34 cellular contexts compared by ENCODE assay signal in genomic region chr14:93830753-93831461, GRCh38. TPM values are rescaled to one million over a fixed set of nuclear protein-coding genes. Genes with fewer than 3 reads are reported as not detected.
"Had no signal": no experiment of that assay in that cellular context is flagged by ENCODE, and none has a peak within 500 bp of the region (broad histone marks: within the 10 kb centered on the region; RNA-seq: fewer than 3 reads in every experiment).

No MANE protein-coding gene starts in this region.

- H3K4me3 ChIP-seq: colonic mucosa, esophagus muscularis mucosa, heart right ventricle, left ventricle myocardium inferior, lower lobe of right lung, mucosa of descending colon, prostate gland, right atrium auricular region, smooth muscle cell, suprapubic skin, transverse colon had no signal

- FAIRE-seq: islet of Langerhans had no signal

- ATAC-seq: foreskin keratinocyte; heart right ventricle; left colon; lower lobe of right lung; mucosa of descending colon; natural killer cell treated with Interleukin-12 subunit alpha and Interleukin-12 subunit beta and Interleukin-15 and Interleukin-18, amount 100 ng/mL, for 72 hours; sciatic nerve; stimulated activated naive CD8-positive, alpha-beta T cell treated with anti-CD3 and anti-CD28 coated beads, Interleukin-15, amount 100 ng/mL, for 72 hours had no signal

- H3K4me3 Mint-ChIP-seq: dendritic cell treated with granulocyte-macrophage colony-stimulating factor and Interleukin-4, amounts not matched to agents 40 ng/mL and 50 ng/mL, for 4 days; endodermal cell; mesothelial cell of epicardium; naive B cell; natural killer cell treated with Interleukin-12 subunit alpha and Interleukin-12 subunit beta and Interleukin-15 and Interleukin-18, amount 100 ng/mL, for 72 hours; stimulated activated naive CD8-positive, alpha-beta T cell treated with anti-CD3 and anti-CD28 coated beads, Interleukin-15, amount 100 ng/mL, for 72 hours had no signal

- H3K27ac Mint-ChIP-seq: dendritic cell treated with granulocyte-macrophage colony-stimulating factor and Interleukin-4, amounts not matched to agents 40 ng/mL and 50 ng/mL, for 4 days; endodermal cell; mesothelial cell of epicardium; naive B cell; natural killer cell treated with Interleukin-12 subunit alpha and Interleukin-12 subunit beta and Interleukin-15 and Interleukin-18, amount 100 ng/mL, for 72 hours; stimulated activated naive CD8-positive, alpha-beta T cell treated with anti-CD3 and anti-CD28 coated beads, Interleukin-15, amount 100 ng/mL, for 72 hours had no signal

- H3K36me3 Mint-ChIP-seq: mesothelial cell of epicardium; natural killer cell treated with Interleukin-12 subunit alpha and Interleukin-12 subunit beta and Interleukin-15 and Interleukin-18, amount 100 ng/mL, for 72 hours had no signal

- H3K4me1 ChIP-seq: colonic mucosa, foreskin keratinocyte, heart right ventricle, left ventricle myocardium inferior, lower lobe of right lung, prostate gland, right atrium auricular region, transverse colon had no signal

- H3K9me3 Mint-ChIP-seq: endodermal cell; natural killer cell treated with Interleukin-12 subunit alpha and Interleukin-12 subunit beta and Interleukin-15 and Interleukin-18, amount 100 ng/mL, for 72 hours had no signal

- H3K4me1 Mint-ChIP-seq: endodermal cell; naive B cell; stimulated activated naive CD8-positive, alpha-beta T cell treated with anti-CD3 and anti-CD28 coated beads, Interleukin-15, amount 100 ng/mL, for 72 hours had no signal

- H3K27ac ChIP-seq: colonic mucosa, esophagus muscularis mucosa, foreskin keratinocyte, heart right ventricle, left ventricle myocardium inferior, lower lobe of right lung, prostate gland, right atrium auricular region, suprapubic skin, transverse colon had no signal

- H3K4me2 ChIP-seq: smooth muscle cell had no signal

- H3K27me3 ChIP-seq: colonic mucosa, esophagus muscularis mucosa, foreskin keratinocyte, right atrium auricular region, transverse colon had no signal

- DNase-seq: colonic mucosa; effector CD8-positive, alpha-beta T cell; endodermal cell; glutamatergic neuron; heart right ventricle; hippocampal formation; kidney glomerular epithelial cell; left colon; left ventricle myocardium inferior; lower lobe of right lung; mucosa of descending colon; naive B cell; nucleus accumbens; stimulated activated CD4-positive, alpha-beta T cell treated with anti-CD3 and anti-CD28 coated beads, Interleukin-12 subunit alpha, Interleukin-12 subunit beta, amount 100 ng/mL, for 4 hours; stimulated activated CD4-positive, alpha-beta T cell treated with anti-CD3 and anti-CD28 coated beads, Interleukin-1b, Interleukin-23, amount 100 ng/mL, for 48 hours; stimulated activated CD4-positive, alpha-beta T cell treated with anti-CD3 and anti-CD28 coated beads, Interleukin-4, amount 100 ng/mL, for 1 hour; stimulated activated CD8-positive, alpha-beta memory T cell treated with anti-CD3 and anti-CD28 coated beads, Interleukin-4, amount 100 ng/mL, for 48 hours; stimulated activated naive CD4-positive, alpha-beta T cell; stimulated activated naive CD8-positive, alpha-beta T cell treated with anti-CD3 and anti-CD28 coated beads, Interleukin-15, amount 100 ng/mL, for 72 hours; transverse colon had no signal

- H3K36me3 ChIP-seq: colonic mucosa, esophagus muscularis mucosa, heart right ventricle, left ventricle myocardium inferior, lower lobe of right lung, prostate gland, right atrium auricular region, suprapubic skin, transverse colon had no signal

- H3K9me3 ChIP-seq: colonic mucosa, esophagus muscularis mucosa, heart right ventricle, left ventricle myocardium inferior, lower lobe of right lung, mucosa of descending colon, prostate gland, right atrium auricular region, suprapubic skin, transverse colon had no signal

RNA-seq across cellular contexts. Expression of gene PRIMA1, which starts 42.6 kb away (rescaled TPM):
- total RNA-seq: epithelial cell of proximal tubule; fibroblast of lung; foreskin keratinocyte; natural killer cell treated with Interleukin-12 subunit alpha and Interleukin-12 subunit beta and Interleukin-15 and Interleukin-18, amount 100 ng/mL, for 72 hours; osteocyte; smooth muscle cell had no signal
- polyA plus RNA-seq: fibroblast of lung, foreskin keratinocyte, smooth muscle cell had no signal
